8 cellular contexts compared by ENCODE assay signal in the genomic region with DNA sequence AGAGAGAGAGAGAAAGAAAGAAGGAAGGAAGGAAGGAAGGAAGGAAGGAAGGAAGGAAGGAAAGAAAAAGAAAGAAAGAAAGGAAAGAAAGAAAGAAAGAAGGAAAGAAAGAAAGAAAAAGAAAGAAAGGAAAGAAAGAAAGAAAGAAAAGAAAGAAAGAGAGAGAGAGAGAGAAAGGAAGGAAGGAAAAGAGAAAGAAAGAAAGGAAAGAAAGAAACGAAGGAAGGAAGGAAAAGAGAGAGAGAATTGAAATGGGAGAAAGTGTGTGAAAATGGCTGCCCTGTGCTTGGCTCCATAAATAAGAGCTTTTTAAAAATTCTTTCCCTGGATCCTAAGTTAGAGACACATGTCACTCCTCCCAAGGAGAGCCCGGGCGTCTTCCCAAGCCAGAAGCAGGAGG.
DNase-seq lines count a peak whose midpoint lies in the region; ATAC-seq, FAIRE-seq and TF ChIP-seq lines count a peak whose summit lies in the region.
"Not testable (repeated sequence)": the region's sequence is repeated elsewhere in the genome, so short reads cannot be mapped to it uniquely, and the experiment has no call there.

No MANE protein-coding gene starts in this region.

- peak; percentile 31 for DNase-seq in NCI-H2171 (lab: John Stamatoyannopoulos, UW)
- not testable (repeated sequence) for DNase-seq in Panc1 (ENCODE audit: low read depth, low spot score); ascending aorta (ENCODE audit: low spot score in 2 of 2); K562 (ENCODE audit: extremely low read depth in 1 of 4, low spot score in 3 of 4); MCF 10A (ENCODE audit: unreplicated experiment); thoracic aorta (ENCODE audit: low spot score)

- H2AFZ ChIP-seq in K562 (ENCODE audit: low read depth, low read length) = not testable (repeated sequence)

- not testable (repeated sequence) for H3K36me3 Mint-ChIP-seq in brain; MCF 10A (ENCODE audit: insufficient read depth, unreplicated experiment)

- H3K27me3 Mint-ChIP-seq in brain (peaks cover 18% of the 10 kb centered on the region), MCF 10A (ENCODE audit: insufficient read depth, unreplicated experiment) (peaks cover 15% of the 10 kb centered on the region)

- H3K27ac Mint-ChIP-seq in brain (peak overlapping the region in 3 of 5 experiments; percentile 17 to 50 (median 21)), MCF 10A (ENCODE audit: low read depth, unreplicated experiment) (peak overlapping the region; percentile 40)

- not testable (repeated sequence) for TF ChIP-seq RAD21 in K562 (CRISPR knock-in tag; conservative IDR thresholded peaks at IDR 0.05 in 1 of 2, IDR thresholded peaks at IDR 0.05 in 1 of 2)

- POLR2A ChIA-PET in HEK293 (lab: Yijun Ruan, JAX); Panc1 (lab: Charles Lee); K562 (lab: Yijun Ruan, JAX); MCF 10A (lab: Yijun Ruan, JAX): not testable (repeated sequence)

- in situ Hi-C loops in Panc1 (cut with HindIII; ENCODE audit: low pct_unique_long_range_greater_than_20kb, low sequenced_read_pairs); K562 (cut with MboI): not testable (repeated sequence)

- not testable (repeated sequence) for H3K27me3 ChIP-seq in Panc1 (ENCODE audit: control insufficient read depth, insufficient read depth, low read length); ascending aorta; K562 (ENCODE audit: control insufficient read depth in 2 of 2, insufficient read depth in 2 of 2, low read length in 2 of 2); thoracic aorta (replicated peaks; ENCODE audit: insufficient read depth)

- 0% methylated on average over 3 of the region's 3 CpGs for WGBS in K562 (ENCODE audit: insufficient coverage, low coverage, missing lambda C conversion rate)

- 0 out of 2 replicates have a peak, but pooled peaks have one; percentile 29 for ATAC-seq in Panc1
- ATAC-seq in K562; thoracic aorta (ENCODE audit: insufficient number of reproducible peaks, low FRiP score, low read depth): not testable (repeated sequence)

- H3K9me3 ChIP-seq in HEK293 (ENCODE audit: control insufficient read depth, insufficient read depth, low read depth, low read length); Panc1 (ENCODE audit: control insufficient read depth, insufficient read depth, low read depth, low read length); ascending aorta; K562 (replicated peaks; ENCODE audit: control insufficient read depth, insufficient read depth, low read depth, low read length); thoracic aorta: not testable (repeated sequence)

- H3K4me3 ChIP-seq in HEK293 (ENCODE audit: low read depth, low read length); Panc1 (ENCODE audit: low read depth in 2 of 2, low read length in 2 of 2); ascending aorta; K562; thoracic aorta: not testable (repeated sequence)

- H3K9me1 ChIP-seq in K562 (ENCODE audit: control insufficient read depth, insufficient read depth, low read length) = not testable (repeated sequence)

- H3K4me2 ChIP-seq in K562 (ENCODE audit: insufficient read depth, low read length) = not testable (repeated sequence)

- CTCF ChIA-PET in HEK293 (lab: Yijun Ruan, JAX); Panc1 (lab: Charles Lee); K562 (lab: Yijun Ruan, JAX; ENCODE audit: low intra/inter-chr PET ratio); MCF 10A (lab: Yijun Ruan, JAX): not testable (repeated sequence)

- H3K9me3 Mint-ChIP-seq in brain = peaks cover 0 to 16% (median 3%) of the 10 kb centered on the region in 5 experiments
- not testable (repeated sequence) for H3K9me3 Mint-ChIP-seq in MCF 10A (ENCODE audit: unreplicated experiment)

- intact Hi-C loops in Panc1 (cut with micrococcal nuclease; ENCODE audit: unreplicated experiment); MCF 10A (cut with micrococcal nuclease): not testable (repeated sequence)
- intact Hi-C loops in ascending aorta (cut with DNase I) = loop anchor here (10.0 kb wide), 1 partner anchor 285 kb away; no protein-coding TSS in a partner anchor
- intact Hi-C loops in K562 (cut with micrococcal nuclease) = loop anchor here (10.0 kb wide), 1 partner anchor 335 kb away; no protein-coding TSS in a partner anchor

- not testable (repeated sequence) for H3K79me2 ChIP-seq in K562 (ENCODE audit: control insufficient read depth, insufficient read depth, low read length)

- not testable (repeated sequence) for H3K36me3 ChIP-seq in HEK293 (ENCODE audit: control insufficient read depth in 2 of 2, insufficient read depth in 1 of 2, low read length in 2 of 2); Panc1 (ENCODE audit: control insufficient read depth, insufficient read depth, low read length); ascending aorta; K562 (ENCODE audit: control insufficient read depth, insufficient read depth, low read length); thoracic aorta

- H3K4me1 ChIP-seq in HEK293 (ENCODE audit: control insufficient read depth, insufficient read depth, low read length); Panc1 (ENCODE audit: control insufficient read depth, insufficient read depth, low read length); K562 (replicated peaks in 1 of 2; ENCODE audit: control insufficient read depth in 2 of 2, insufficient read depth in 2 of 2, low read length in 2 of 2): not testable (repeated sequence)
- H3K4me1 ChIP-seq in ascending aorta (peaks cover 3 to 10% of the 10 kb centered on the region in 2 donors), thoracic aorta (ENCODE audit: control insufficient read depth in 1 of 2, low read depth in 2 of 2) (peaks cover 9 to 27% of the 10 kb centered on the region in 2 donors)

- not testable (repeated sequence) for BruUV-seq in Panc1 (replicated peaks; lab: Mats Ljungman, UMichigan); K562 (replicated peaks; lab: Mats Ljungman, UMichigan); MCF 10A (replicated peaks; lab: Mats Ljungman, UMichigan)

- TF ChIP-seq POLR2A in K562 (conservative IDR thresholded peaks at IDR 0.05) = not testable (repeated sequence)

- not testable (repeated sequence) for H4K20me1 ChIP-seq in K562 (replicated peaks; ENCODE audit: control insufficient read depth, insufficient read depth, low read length)

- not testable (repeated sequence) for H3K9ac ChIP-seq in K562 (ENCODE audit: insufficient read depth in 1 of 2, low read depth in 2 of 2, low read length in 2 of 2)

- not testable (repeated sequence) for TF ChIP-seq CTCF in HEK293 (tag by site-specific recombination; IDR thresholded peaks at IDR 0.05); Panc1 (IDR thresholded peaks at IDR 0.05); ascending aorta (IDR thresholded peaks at IDR 0.05); K562 (IDR thresholded peaks at IDR 0.05 in 2 of 3, conservative IDR thresholded peaks at IDR 0.05 in 1 of 3; ENCODE audit: insufficient read depth in 2 of 3, low read depth in 1 of 3, low read length in 3 of 3); brain (conservative IDR thresholded peaks at IDR 0.05); MCF 10A (IDR thresholded peaks at IDR 0.05; ENCODE audit: unreplicated experiment); thoracic aorta (IDR thresholded peaks at IDR 0.05)

- H3K4me1 Mint-ChIP-seq in brain; MCF 10A (ENCODE audit: insufficient read depth, unreplicated experiment): not testable (repeated sequence)

- H3K4me3 Mint-ChIP-seq in brain; MCF 10A (ENCODE audit: unreplicated experiment): not testable (repeated sequence)

- not testable (repeated sequence) for TF ChIP-seq EP300 in K562 (IDR thresholded peaks at IDR 0.05; ENCODE audit: low read length)

- not testable (repeated sequence) for FAIRE-seq in K562 (lab: Jason Lieb, UNC)

- not testable (repeated sequence) for H3K27ac ChIP-seq in HEK293 (ENCODE audit: extremely low read depth, low read depth, low read length); Panc1 (ENCODE audit: low read length); K562 (ENCODE audit: extremely low read depth, low read depth, low read length)
- H3K27ac ChIP-seq in ascending aorta (peak overlapping the region; percentile 54 to 55), thoracic aorta (peak overlapping the region; percentile 0 to 42)

TF ChIP-seq in HEK293, 187 proteins besides CTCF, POLR2A, EP300 and RAD21:
- TF ChIP-seq ZNF366 (tag by site-specific recombination; conservative IDR thresholded peaks at IDR 0.05) (peak; percentile 63), PRDM1 (tag by site-specific recombination; IDR thresholded peaks at IDR 0.05) (peak; percentile 76)

TF ChIP-seq in K562, 482 proteins besides CTCF, POLR2A, EP300 and RAD21:
- TF ChIP-seq, protein P1, sequence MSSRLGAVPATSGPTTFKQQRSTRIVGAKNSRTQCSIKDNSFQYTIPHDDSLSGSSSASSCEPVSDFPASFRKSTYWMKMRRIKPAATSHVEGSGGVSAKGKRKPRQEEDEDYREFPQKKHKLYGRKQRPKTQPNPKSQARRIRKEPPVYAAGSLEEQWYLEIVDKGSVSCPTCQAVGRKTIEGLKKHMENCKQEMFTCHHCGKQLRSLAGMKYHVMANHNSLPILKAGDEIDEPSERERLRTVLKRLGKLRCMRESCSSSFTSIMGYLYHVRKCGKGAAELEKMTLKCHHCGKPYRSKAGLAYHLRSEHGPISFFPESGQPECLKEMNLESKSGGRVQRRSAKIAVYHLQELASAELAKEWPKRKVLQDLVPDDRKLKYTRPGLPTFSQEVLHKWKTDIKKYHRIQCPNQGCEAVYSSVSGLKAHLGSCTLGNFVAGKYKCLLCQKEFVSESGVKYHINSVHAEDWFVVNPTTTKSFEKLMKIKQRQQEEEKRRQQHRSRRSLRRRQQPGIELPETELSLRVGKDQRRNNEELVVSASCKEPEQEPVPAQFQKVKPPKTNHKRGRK (tag; IDR thresholded peaks at IDR 0.05) = peak; percentile 96
